9 cellular contexts compared by ENCODE assay signal in genomic region chr18:48942554-48943261, GRCh38.
A peak's percentile ranks its signal among the peaks of the same experiment; 100 is the strongest.
DNase-seq lines count a peak whose midpoint lies in the region; ATAC-seq and TF ChIP-seq lines count a peak whose summit lies in the region.
"Had no signal": no experiment of that assay in that cellular context is flagged by ENCODE, and none has a peak within 500 bp of the region (broad histone marks: within the 10 kb centered on the region; RNA-seq: fewer than 3 reads in every experiment).

No MANE protein-coding gene starts in this region.

- H3K36me3 ChIP-seq in HUES48 (ENCODE audit: control insufficient read depth, insufficient read depth, low read length), result peaks cover 64% of the 10 kb centered on the region
- peaks cover 6 to 8% of the 10 kb centered on the region in 2 donors for H3K36me3 ChIP-seq in muscle layer of duodenum (ENCODE audit: control insufficient read depth in 1 of 2, insufficient read depth in 2 of 2, low read length in 2 of 2)

- H3K4me1 ChIP-seq in HUES48 (ENCODE audit: control insufficient read depth, insufficient read depth, low read length) (peaks cover 95% of the 10 kb centered on the region), muscle layer of duodenum (ENCODE audit: control insufficient read depth in 1 of 2, insufficient read depth in 2 of 2, low read length in 2 of 2) (peaks cover 49 to 85% of the 10 kb centered on the region in 2 donors)

- no peaks in the 10 kb centered on the region for H3K9me3 ChIP-seq in HUES48 (ENCODE audit: control insufficient read depth, insufficient read depth, low read length)
- no peaks in the 10 kb centered on the region for H3K9me3 ChIP-seq in muscle layer of duodenum (ENCODE audit: control insufficient read depth in 1 of 2, low read length in 2 of 2)

- H3K9ac ChIP-seq in HUES48 (ENCODE audit: low read depth, low read length), result no peak overlapping the region

- H3K27me3 ChIP-seq in HUES48 (ENCODE audit: control insufficient read depth, insufficient read depth, low read length), result no peaks in the 10 kb centered on the region
- H3K27me3 ChIP-seq in muscle layer of duodenum (ENCODE audit: low read depth, low read length), result no peaks in the 10 kb centered on the region

- H3K4me3 ChIP-seq in HUES48 (ENCODE audit: low read depth, low read length), result peak overlapping the region; percentile 11; the same call in 1 of the 2 replicates
- H3K4me3 ChIP-seq in coronary artery, result peak overlapping the region; percentile 90
- H3K4me3 ChIP-seq in muscle layer of duodenum (ENCODE audit: low read depth in 1 of 2, low read length in 2 of 2), result no peak overlapping the region

- no peak for ATAC-seq in HG03442 (IDR thresholded peaks at IDR 0.05; ENCODE audit: unreplicated experiment)
- ATAC-seq: activated CD4-positive, CD25-positive, alpha-beta regulatory T cell treated with anti-CD3 and anti-CD28 coated beads, Interleukin-2, amount 50 U/mL, for 24 hours had no signal

- DNase-seq in AG20443 (ENCODE audit: low spot score), result peak; percentile 89
- peak; percentile 74 for DNase-seq in coronary artery (ENCODE audit: low spot score)
- DNase-seq in NCI-H146 (lab: John Stamatoyannopoulos, UW), result no peak
- DNase-seq in activated CD4-positive, CD25-positive, alpha-beta regulatory T cell treated with anti-CD3 and anti-CD28 coated beads, Interleukin-2, amount 50 U/mL, for 72 hours, result no peak
- no peak for DNase-seq in GM10266 (ENCODE audit: extremely low spot score)

- H3K27ac ChIP-seq in HUES48 (ENCODE audit: low read depth, low read length) (peak overlapping the region; percentile 54), coronary artery (peak overlapping the region; percentile 94 to 98), muscle layer of duodenum (ENCODE audit: low read length) (peak overlapping the region; percentile 76)

- TF ChIP-seq CTCF in coronary artery (IDR thresholded peaks at IDR 0.05) (no peak), GM10266 (IDR thresholded peaks at IDR 0.05; ENCODE audit: control insufficient read depth, insufficient read depth, low read depth, missing control alignments) (no peak)

Comparison
In these comparisons a context has a peak if more than half of its experiments do, and no peak if none do; other contexts are left out.
1. DNase-seq: peak in AG20443 (single experiment) and coronary artery (single experiment); none in NCI-H146 (single experiment), activated CD4-positive, CD25-positive, alpha-beta regulatory T cell treated with anti-CD3 and anti-CD28 coated beads, Interleukin-2, amount 50 U/mL, for 72 hours (single experiment) and GM10266 (single experiment).
2. H3K4me3 ChIP-seq: peak in HUES48 (single experiment) and coronary artery (single experiment); none in muscle layer of duodenum (0 of 2).
3. Peak in every context shown above with its lines, with median percentiles within 50 percentile points of each other: H3K27ac ChIP-seq.